In genomic region chr1:21242846-21243245, GRCh38 we compare ENCODE assay signal across 1 cellular context.
TF ChIP-seq lines count a peak whose summit lies in the region.

No MANE protein-coding gene starts in this region.

TF ChIP-seq in SK-N-SH, 30 proteins besides CTCF, POLR2A, EP300 and RAD21 (continued from another document):
- TF ChIP-seq REST (IDR thresholded peaks at IDR 0.05; ENCODE audit: low read depth, low read length) (no peak), RCOR1 (IDR thresholded peaks at IDR 0.05; ENCODE audit: low read length) (no peak), SMC3 (IDR thresholded peaks at IDR 0.05; ENCODE audit: low read depth, low read length) (no peak), JUND (IDR thresholded peaks at IDR 0.05) (no peak), POLR2AphosphoS5 (IDR thresholded peaks at IDR 0.05; ENCODE audit: low read depth, low read length) (no peak), EZH2phosphoT487 (IDR thresholded peaks at IDR 0.05; ENCODE audit: borderline replicate concordance, low read depth) (no peak), IRF3 (IDR thresholded peaks at IDR 0.05; ENCODE audit: low read depth, low read length) (no peak), RFX5 (IDR thresholded peaks at IDR 0.05; ENCODE audit: low read length) (no peak), FOXM1 (IDR thresholded peaks at IDR 0.05; ENCODE audit: low read depth) (no peak), NFIC (IDR thresholded peaks at IDR 0.05; ENCODE audit: borderline replicate concordance) (no peak), FOXJ3 (CRISPR knock-in tag; IDR thresholded peaks at IDR 0.05) (no peak), USF1 (IDR thresholded peaks at IDR 0.05; ENCODE audit: borderline replicate concordance, low read depth) (no peak), PBX3 (IDR thresholded peaks at IDR 0.05) (no peak)
